In the genomic region with DNA sequence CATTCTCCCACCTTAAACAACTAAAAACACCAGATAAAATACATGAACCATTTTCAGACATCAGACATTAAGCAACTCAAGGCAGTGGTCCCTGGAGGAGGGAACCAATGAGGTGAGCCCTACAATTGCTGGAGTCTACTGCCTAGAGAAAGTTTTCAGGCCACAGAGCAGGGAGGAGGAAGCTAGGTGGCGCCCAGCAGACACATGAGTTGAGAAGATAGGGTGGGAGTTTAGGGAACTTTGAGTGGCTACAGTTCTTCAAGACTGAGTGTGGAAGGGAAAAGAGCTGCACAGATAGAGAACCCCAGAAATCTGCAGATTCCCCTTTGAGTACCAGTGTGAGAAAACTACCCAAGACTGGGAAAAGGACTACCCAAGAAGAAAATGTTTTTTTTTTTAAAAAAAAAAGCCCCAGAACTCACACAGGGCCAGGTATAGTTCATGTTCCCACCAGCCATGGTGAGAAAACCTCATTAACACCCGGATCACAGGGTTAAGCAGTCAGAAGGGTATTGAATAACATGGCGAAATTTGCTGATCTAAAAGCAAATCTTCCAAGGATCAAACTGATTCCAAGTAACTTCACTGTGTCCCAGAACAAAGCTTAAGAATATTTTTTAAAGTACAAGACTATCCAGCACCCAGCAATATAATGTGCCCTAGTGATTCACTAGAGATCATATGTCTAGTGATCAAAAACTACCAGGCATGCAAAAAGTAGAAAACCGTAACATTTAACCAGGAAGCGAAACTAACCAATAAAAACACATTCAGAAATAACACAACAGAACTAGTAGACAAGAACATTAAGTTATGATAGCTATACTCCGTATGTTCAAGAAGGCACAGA, we compare ENCODE assay signal across 9 cellular contexts. TPM values are rescaled to one million over a fixed set of nuclear protein-coding genes. Genes with fewer than 3 reads are reported as not detected.
DNase-seq lines count a peak whose midpoint lies in the region; ATAC-seq, FAIRE-seq and TF ChIP-seq lines count a peak whose summit lies in the region.
"Had no signal": no experiment of that assay in that cellular context is flagged by ENCODE, and none has a peak within 500 bp of the region (broad histone marks: within the 10 kb centered on the region; RNA-seq: fewer than 3 reads in every experiment).

No MANE protein-coding gene starts in this region.

- peak; percentile 65 for ATAC-seq in HG03521 (IDR thresholded peaks at IDR 0.05; ENCODE audit: unreplicated experiment)
- ATAC-seq in K562 = peak; percentile 98
- ATAC-seq in Right ventricle myocardium inferior = no peak
- ATAC-seq: SK-N-SH treated with all-trans-retinoic acid at 6 μM for 48 hours had no signal

- H3K4me1 ChIP-seq in CD8-positive, alpha-beta memory T cell (ENCODE audit: insufficient read depth, low read length) = peaks cover 17% of the 10 kb centered on the region
- H3K4me1 ChIP-seq in K562 (replicated peaks in 1 of 2; ENCODE audit: control insufficient read depth in 2 of 2, insufficient read depth in 2 of 2, low read length in 2 of 2) (no peaks in the 10 kb centered on the region; a peak in 2 of 5 replicates), SJCRH30 (no peaks in the 10 kb centered on the region)

- WGBS in K562 (ENCODE audit: insufficient coverage, low coverage, missing lambda C conversion rate) = 61% methylated on average over 6 of the region's 6 CpGs

- no peaks in the 10 kb centered on the region for H3K9me1 ChIP-seq in K562 (ENCODE audit: control insufficient read depth, insufficient read depth, low read length)

- intact Hi-C loops in K562 (cut with micrococcal nuclease) = loop anchor here (1.0 kb wide), 1 partner anchor 228 kb away; no protein-coding TSS in a partner anchor
- intact Hi-C loops in Right ventricle myocardium inferior (cut with DNase I) = no loop called here

- no peaks in the 10 kb centered on the region for H3K27me3 Mint-ChIP-seq in CD8-positive, alpha-beta memory T cell

- CTCF ChIA-PET in CD8-positive, alpha-beta memory T cell (lab: Charles Lee) = interaction anchor here (0.7 to 1.3 kb wide), 2 partner anchors 12 to 42 kb away, joined by 3 read pairs; no protein-coding TSS in a partner anchor
- CTCF ChIA-PET in K562 (lab: Yijun Ruan, JAX; ENCODE audit: low intra/inter-chr PET ratio) = interaction anchor here (0.6 kb wide), 1 partner anchor 223 kb away, joined by 3 read pairs; no protein-coding TSS in a partner anchor

- no peak overlapping the region for H3K9ac ChIP-seq in K562 (ENCODE audit: insufficient read depth in 1 of 2, low read depth in 2 of 2, low read length in 2 of 2)

- no peak for DNase-seq in CD8-positive, alpha-beta memory T cell
- DNase-seq in GM19239 (ENCODE audit: insufficient read length, low spot score) (no peak), K562 (ENCODE audit: extremely low read depth in 1 of 4, low spot score in 3 of 4) (peak; percentile 29 to 64 (median 47)), DMS 273 treated with DMSO at 0.1 percent for 48 hours (lab: John Stamatoyannopoulos, UW) (no peak), Right ventricle myocardium inferior (ENCODE audit: missing footprints) (no peak), SJCRH30 (no peak), anterior cingulate cortex (lab: John Stamatoyannopoulos, UW) (no peak)

- H4K20me1 ChIP-seq in K562 (replicated peaks; ENCODE audit: control insufficient read depth, insufficient read depth, low read length) = no peaks in the 10 kb centered on the region

- H3K36me3 Mint-ChIP-seq in CD8-positive, alpha-beta memory T cell = peaks cover 11 to 71% (median 24%) of the 10 kb centered on the region in 3 donors

- no peaks in the 10 kb centered on the region for H3K27me3 ChIP-seq in CD8-positive, alpha-beta memory T cell (ENCODE audit: insufficient read depth, low read length, poor library complexity, severe bottlenecking)
- H3K27me3 ChIP-seq in K562 (ENCODE audit: control insufficient read depth in 2 of 2, insufficient read depth in 2 of 2, low read length in 2 of 2) = no peaks in the 10 kb centered on the region
- no peaks in the 10 kb centered on the region for H3K27me3 ChIP-seq in SJCRH30

- H3K79me2 ChIP-seq in K562 (ENCODE audit: control insufficient read depth, insufficient read depth, low read length) = peaks cover 23% of the 10 kb centered on the region; the same call in 1 of the 3 replicates

- peak in 1 of 2 experiments; percentile 57; a peak in 2 of 4 replicates for TF ChIP-seq RAD21 in K562 (CRISPR knock-in tag; conservative IDR thresholded peaks at IDR 0.05 in 1 of 2, IDR thresholded peaks at IDR 0.05 in 1 of 2)

- H2AFZ ChIP-seq in K562 (ENCODE audit: low read depth, low read length) = no peak overlapping the region

- no TSS peak for BruUV-seq in K562 (replicated peaks; lab: Mats Ljungman, UMichigan)

- peak overlapping the region; percentile 27 to 84 (median 70) for H3K27ac Mint-ChIP-seq in CD8-positive, alpha-beta memory T cell

- TF ChIP-seq CTCF in K562 (IDR thresholded peaks at IDR 0.05 in 2 of 3, conservative IDR thresholded peaks at IDR 0.05 in 1 of 3; ENCODE audit: insufficient read depth in 2 of 3, low read depth in 1 of 3, low read length in 3 of 3) = peak; percentile 42 to 61 (median 53); a peak in 4 of 6 replicates

- POLR2A ChIA-PET in CD8-positive, alpha-beta memory T cell (lab: Charles Lee) = no interaction called here
- POLR2A ChIA-PET in K562 (lab: Yijun Ruan, JAX) = interaction anchor here (0.6 to 1.6 kb wide), 7 partner anchors 8 to 487 kb away, joined by 3 to 11 read pairs (median 3); a partner anchor contains a TSS

- H3K27ac ChIP-seq in CD8-positive, alpha-beta memory T cell (ENCODE audit: low read depth, low read length) = no peak overlapping the region
- H3K27ac ChIP-seq in K562 (ENCODE audit: extremely low read depth, low read depth, low read length) = no peak overlapping the region
- no peak overlapping the region for H3K27ac ChIP-seq in SJCRH30

- no peak for TF ChIP-seq EP300 in K562 (IDR thresholded peaks at IDR 0.05; ENCODE audit: low read length)

- no peaks in the 10 kb centered on the region for H3K9me3 ChIP-seq in CD8-positive, alpha-beta memory T cell (ENCODE audit: low read length)
- H3K9me3 ChIP-seq in K562 (replicated peaks; ENCODE audit: control insufficient read depth, insufficient read depth, low read depth, low read length) (no peaks in the 10 kb centered on the region), SJCRH30 (replicated peaks) (no peaks in the 10 kb centered on the region)

- H3K4me2 ChIP-seq in K562 (ENCODE audit: insufficient read depth, low read length) = no peak overlapping the region

- H3K36me3 ChIP-seq in CD8-positive, alpha-beta memory T cell (ENCODE audit: insufficient read depth, low read length) = peaks cover 20% of the 10 kb centered on the region
- H3K36me3 ChIP-seq in K562 (ENCODE audit: control insufficient read depth, insufficient read depth, low read length) = peaks cover 44% of the 10 kb centered on the region; the same call in 2 of the 3 replicates
- H3K36me3 ChIP-seq in SJCRH30 = peaks cover 55% of the 10 kb centered on the region

- TF ChIP-seq POLR2A in K562 (conservative IDR thresholded peaks at IDR 0.05) = no peak

- H3K4me3 Mint-ChIP-seq in CD8-positive, alpha-beta memory T cell = peak overlapping the region in 5 of 7 donors; percentile 19 to 87 (median 38)

- peaks cover 49 to 62% (median 62%) of the 10 kb centered on the region in 3 donors for H3K4me1 Mint-ChIP-seq in CD8-positive, alpha-beta memory T cell

- in situ Hi-C loops in K562 (cut with MboI) = no loop called here

- H3K4me3 ChIP-seq in CD8-positive, alpha-beta memory T cell (ENCODE audit: low read length) = no peak overlapping the region
- H3K4me3 ChIP-seq in K562 (no peak overlapping the region), SJCRH30 (no peak overlapping the region)

- FAIRE-seq in GM19239 (lab: Jason Lieb, UNC) (peak; percentile 77), K562 (lab: Jason Lieb, UNC) (peak; percentile 86)

- H3K9me3 Mint-ChIP-seq in CD8-positive, alpha-beta memory T cell = no peaks in the 10 kb centered on the region

RNA-seq across cellular contexts. Expression of a gene that starts 12.0 kb away (rescaled TPM):
- 10 to 100 TPM; 42.9 to 44.4 TPM for total RNA-seq in CD8-positive, alpha-beta memory T cell
- polyA plus RNA-seq in CD8-positive, alpha-beta memory T cell = 101 TPM
- total RNA-seq in K562 (2011; cell fraction: chromatin; rRNA removed; ENCODE audit: low replicate concordance) = 27.7 and 31.2 TPM in 2 replicates
- total RNA-seq in K562 (2011; cell fraction: nucleolus; rRNA removed) = 19.8 and 22.0 TPM in 2 replicates
- 25.7 and 26.5 TPM in 2 replicates for total RNA-seq in K562 (2011; cell fraction: nucleoplasm; rRNA removed)
- total RNA-seq in K562 (2014; rRNA removed) (29.7 and 46.4 TPM in 2 replicates), K562 (2014; rRNA removed; fragmentation: Illumina TruSeq; extraction: Trizol) (38.6 and 43.3 TPM in 2 replicates), K562 (2015; rRNA removed; fragmentation: Illumina TruSeq; extraction: Trizol) (38.1 and 39.2 TPM in 2 replicates), K562 (2021) (36.7 and 40.5 TPM in 2 replicates), Right ventricle myocardium inferior (57.3 TPM)
- polyA plus RNA-seq in K562 (2011; rRNA removed) (42.6 and 54.3 TPM in 2 replicates), K562 (2014; fragmentation: Illumina TruSeq; extraction: Trizol) (40.5 and 42.6 TPM in 2 replicates), K562 (2014; fragmentation: Nextera tagmentation; extraction: Ambion mirVana) (10 to 100 TPM; 26.5 to 35.0 TPM), K562 (2014; rRNA removed) (31.0 and 32.7 TPM in 2 replicates)
- polyA plus RNA-seq in K562 (2011; cell fraction: cytosol; rRNA removed) = 13.1 and 32.4 TPM in 2 replicates
- 13.0 and 23.1 TPM in 2 replicates for polyA plus RNA-seq in K562 (2011; cell fraction: nucleus; rRNA removed)
- polyA plus RNA-seq in K562 (2012) = 33.3 and 39.6 TPM in 2 replicates
- polyA minus RNA-seq in K562 (2011; rRNA and poly(A)+ RNA removed) = 79.3 and 92.3 TPM in 2 replicates
- 16.5 and 25.2 TPM in 2 replicates for polyA minus RNA-seq in K562 (2011; cell fraction: cytosol; rRNA and poly(A)+ RNA removed)
- polyA minus RNA-seq in K562 (2011; cell fraction: nucleus; rRNA and poly(A)+ RNA removed) = 17.4 and 25.5 TPM in 2 replicates
- 34.7 and 37.4 TPM in 2 replicates for total RNA-seq in SJCRH30 (2014; rRNA removed; shearing (Covaris generic))

RNA-seq across cellular contexts. Expression of a gene that starts 55.3 kb away (rescaled TPM):
- 10 to 100 TPM; 55.6 to 57.8 TPM for total RNA-seq in CD8-positive, alpha-beta memory T cell
- polyA plus RNA-seq in CD8-positive, alpha-beta memory T cell = 143 TPM
- total RNA-seq in K562 (2011; cell fraction: chromatin; rRNA removed; ENCODE audit: low replicate concordance) = 35.8 and 55.6 TPM in 2 replicates
- 29.2 and 42.6 TPM in 2 replicates for total RNA-seq in K562 (2011; cell fraction: nucleolus; rRNA removed)
- 66.3 and 86.9 TPM in 2 replicates for total RNA-seq in K562 (2011; cell fraction: nucleoplasm; rRNA removed)
- 69.9 and 70.7 TPM in 2 replicates for total RNA-seq in K562 (2014; rRNA removed)
- total RNA-seq in K562 (2014; rRNA removed; fragmentation: Illumina TruSeq; extraction: Trizol) = 92.8 and 95.1 TPM in 2 replicates
- total RNA-seq in K562 (2015; rRNA removed; fragmentation: Illumina TruSeq; extraction: Trizol) = 99.5 and 105 TPM in 2 replicates
- total RNA-seq in K562 (2021) = 77.0 and 82.0 TPM in 2 replicates
- 109 and 112 TPM in 2 replicates for polyA plus RNA-seq in K562 (2011; rRNA removed)
- polyA plus RNA-seq in K562 (2011; cell fraction: cytosol; rRNA removed) = 137 and 139 TPM in 2 replicates
- 105 and 159 TPM in 2 replicates for polyA plus RNA-seq in K562 (2011; cell fraction: nucleus; rRNA removed)
- 151 and 161 TPM in 2 replicates for polyA plus RNA-seq in K562 (2012)
- 82.0 and 98.7 TPM in 2 replicates for polyA plus RNA-seq in K562 (2014; fragmentation: Illumina TruSeq; extraction: Trizol)
- 100 to 1,000 TPM; 255 to 287 TPM for polyA plus RNA-seq in K562 (2014; fragmentation: Nextera tagmentation; extraction: Ambion mirVana)
- 121 and 157 TPM in 2 replicates for polyA plus RNA-seq in K562 (2014; rRNA removed)
- polyA minus RNA-seq in K562 (2011; rRNA and poly(A)+ RNA removed) = 30.3 and 34.9 TPM in 2 replicates
- polyA minus RNA-seq in K562 (2011; cell fraction: cytosol; rRNA and poly(A)+ RNA removed) = 20.8 and 22.8 TPM in 2 replicates
- 12.7 and 27.3 TPM in 2 replicates for polyA minus RNA-seq in K562 (2011; cell fraction: nucleus; rRNA and poly(A)+ RNA removed)
- total RNA-seq in Right ventricle myocardium inferior = 628 TPM
- total RNA-seq in SJCRH30 (2014; rRNA removed; shearing (Covaris generic)) = 27.8 and 33.1 TPM in 2 replicates

Comparison
In these comparisons a context has a peak if more than half of its experiments do, and no peak if none do; other contexts are left out.
1. DNase-seq: peak in K562 (4 of 4); none in CD8-positive, alpha-beta memory T cell (0 of 5), GM19239 (single experiment), DMS 273 treated with DMSO at 0.1 percent for 48 hours (single experiment), Right ventricle myocardium inferior (single experiment), SJCRH30 (0 of 2) and anterior cingulate cortex (0 of 58).